8 cellular contexts compared by ENCODE assay signal in the genomic region with DNA sequence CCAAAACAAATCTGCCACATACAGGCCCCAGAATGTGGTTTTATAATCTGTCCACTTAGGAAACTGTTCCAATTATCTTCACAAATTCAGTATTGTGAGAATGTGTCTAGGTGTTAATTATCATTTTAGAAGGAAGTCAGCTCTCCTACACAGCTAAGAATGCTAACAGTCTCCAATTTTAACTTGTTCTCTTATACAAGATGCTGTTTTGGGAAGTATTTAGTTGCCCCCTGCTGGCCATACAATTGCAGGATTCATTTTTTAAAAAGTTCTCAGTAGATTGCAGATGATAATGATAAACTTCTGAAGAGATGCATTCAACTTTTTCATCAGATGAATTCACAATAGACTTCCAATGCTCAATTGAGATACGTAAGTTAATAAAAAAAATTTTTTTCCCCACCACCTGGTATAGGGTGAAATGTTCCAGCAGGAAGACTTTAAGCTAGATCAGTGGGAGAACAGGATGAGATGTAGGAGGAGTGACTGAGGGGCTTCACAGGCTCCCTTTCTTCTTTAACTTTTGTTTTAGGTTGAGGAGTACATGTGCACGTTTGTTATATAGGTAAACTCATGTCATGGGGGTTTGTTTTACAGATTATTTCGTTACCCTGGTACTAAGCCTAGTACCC. TPM values are rescaled to one million over a fixed set of nuclear protein-coding genes. Genes with fewer than 3 reads are reported as not detected.
DNase-seq lines count a peak whose midpoint lies in the region; ATAC-seq and TF ChIP-seq lines count a peak whose summit lies in the region.

No MANE protein-coding gene starts in this region.

- no peaks in the 10 kb centered on the region for H3K27me3 ChIP-seq in GM23338 (ENCODE audit: insufficient read depth)

- H3K4me3 Mint-ChIP-seq in activated CD4-positive, alpha-beta T cell treated with anti-CD3 and anti-CD28 coated beads for 36 hours = no peak overlapping the region
- H3K4me3 Mint-ChIP-seq in GM23338 = no peak overlapping the region
- H3K4me3 Mint-ChIP-seq in activated T-helper 1 cell treated with anti-CD3 and anti-CD28 coated beads, Interleukin-12 subunit alpha, Interleukin-12 subunit beta, Interleukin-2, Interleukin-4 antibody, amounts not matched to agents 30 ng/mL and 10 ng/mL and 1 ng/mL, durations not matched to agents 14 hours and 24 hours and 36 hours = no peak overlapping the region

- ATAC-seq in activated CD4-positive, alpha-beta T cell treated with anti-CD3 and anti-CD28 coated beads for 36 hours = no peak
- ATAC-seq in GM23338 (no peak), left ventricle myocardium superior (peak; percentile 35)
- ATAC-seq in activated CD4-positive, CD25-positive, alpha-beta regulatory T cell treated with anti-CD3 and anti-CD28 coated beads, Interleukin-2, amount 50 U/mL, for 24 hours = no peak

- H3K36me3 Mint-ChIP-seq in activated CD4-positive, alpha-beta T cell treated with anti-CD3 and anti-CD28 coated beads for 36 hours (ENCODE audit: low read depth) = no peaks in the 10 kb centered on the region
- no peaks in the 10 kb centered on the region for H3K36me3 Mint-ChIP-seq in GM23338 (ENCODE audit: low read depth)
- H3K36me3 Mint-ChIP-seq in activated T-helper 1 cell treated with anti-CD3 and anti-CD28 coated beads, Interleukin-12 subunit alpha, Interleukin-12 subunit beta, Interleukin-2, Interleukin-4 antibody, amounts not matched to agents 30 ng/mL and 10 ng/mL and 1 ng/mL, durations not matched to agents 14 hours and 24 hours and 36 hours (ENCODE audit: low read depth) = no peaks in the 10 kb centered on the region

- POLR2A ChIA-PET in activated CD4-positive, alpha-beta T cell treated with anti-CD3 and anti-CD28 coated beads for 36 hours (lab: Charles Lee) = no interaction called here

- TF ChIP-seq CTCF in GM23338 (conservative IDR thresholded peaks at IDR 0.05; ENCODE audit: low read depth in 2 of 2) = peak; percentile 59 to 86

- no peak overlapping the region for H3K27ac Mint-ChIP-seq in activated CD4-positive, alpha-beta T cell treated with anti-CD3 and anti-CD28 coated beads for 36 hours
- H3K27ac Mint-ChIP-seq in GM23338 = no peak overlapping the region
- H3K27ac Mint-ChIP-seq in activated T-helper 1 cell treated with anti-CD3 and anti-CD28 coated beads, Interleukin-12 subunit alpha, Interleukin-12 subunit beta, Interleukin-2, Interleukin-4 antibody, amounts not matched to agents 30 ng/mL and 10 ng/mL and 1 ng/mL, durations not matched to agents 14 hours and 24 hours and 36 hours = no peak overlapping the region

- H3K27ac ChIP-seq in GM23338 (ENCODE audit: low read depth) = no peak overlapping the region

- CTCF ChIA-PET in activated CD4-positive, alpha-beta T cell treated with anti-CD3 and anti-CD28 coated beads for 36 hours (lab: Charles Lee) = interaction anchor here (0.5 to 3.0 kb wide), 28 partner anchors 10 to 1125 kb away, joined by 3 to 23 read pairs (median 4); no protein-coding TSS in a partner anchor

- H3K79me2 ChIP-seq in GM23338 (replicated peaks; ENCODE audit: insufficient read depth) = no peaks in the 10 kb centered on the region

- H2AFZ ChIP-seq in GM23338 = no peak overlapping the region

- no peaks in the 10 kb centered on the region for H3K9me2 ChIP-seq in GM23338 (ENCODE audit: insufficient read depth)

- H4K20me1 ChIP-seq in GM23338 (replicated peaks; ENCODE audit: insufficient read depth) = no peaks in the 10 kb centered on the region

- no peaks in the 10 kb centered on the region for H3K36me3 ChIP-seq in GM23338 (ENCODE audit: insufficient read depth)

- H3K27me3 Mint-ChIP-seq in activated CD4-positive, alpha-beta T cell treated with anti-CD3 and anti-CD28 coated beads for 36 hours = no peaks in the 10 kb centered on the region
- H3K27me3 Mint-ChIP-seq in GM23338 (ENCODE audit: insufficient read depth, low read depth, poor library complexity) = no peaks in the 10 kb centered on the region
- peaks cover 2% of the 10 kb centered on the region for H3K27me3 Mint-ChIP-seq in activated T-helper 1 cell treated with anti-CD3 and anti-CD28 coated beads, Interleukin-12 subunit alpha, Interleukin-12 subunit beta, Interleukin-2, Interleukin-4 antibody, amounts not matched to agents 30 ng/mL and 10 ng/mL and 1 ng/mL, durations not matched to agents 14 hours and 24 hours and 36 hours (ENCODE audit: insufficient read depth)

- no peaks in the 10 kb centered on the region for H3K9me3 Mint-ChIP-seq in activated CD4-positive, alpha-beta T cell treated with anti-CD3 and anti-CD28 coated beads for 36 hours (ENCODE audit: low read depth)
- H3K9me3 Mint-ChIP-seq in GM23338 = no peaks in the 10 kb centered on the region
- no peaks in the 10 kb centered on the region for H3K9me3 Mint-ChIP-seq in activated T-helper 1 cell treated with anti-CD3 and anti-CD28 coated beads, Interleukin-12 subunit alpha, Interleukin-12 subunit beta, Interleukin-2, Interleukin-4 antibody, amounts not matched to agents 30 ng/mL and 10 ng/mL and 1 ng/mL, durations not matched to agents 14 hours and 24 hours and 36 hours

- H3K4me1 Mint-ChIP-seq in activated CD4-positive, alpha-beta T cell treated with anti-CD3 and anti-CD28 coated beads for 36 hours = no peaks in the 10 kb centered on the region
- H3K4me1 Mint-ChIP-seq in GM23338 = no peaks in the 10 kb centered on the region
- H3K4me1 Mint-ChIP-seq in activated T-helper 1 cell treated with anti-CD3 and anti-CD28 coated beads, Interleukin-12 subunit alpha, Interleukin-12 subunit beta, Interleukin-2, Interleukin-4 antibody, amounts not matched to agents 30 ng/mL and 10 ng/mL and 1 ng/mL, durations not matched to agents 14 hours and 24 hours and 36 hours (ENCODE audit: low read depth) = peaks cover 21% of the 10 kb centered on the region

- H3F3A ChIP-seq in GM23338 (replicated peaks; ENCODE audit: low read depth) = no peaks in the 10 kb centered on the region

- intact Hi-C loops in activated CD4-positive, alpha-beta T cell treated with anti-CD3 and anti-CD28 coated beads for 36 hours (cut with DNase I, micrococcal nuclease) = loop anchor here (2.0 to 10.0 kb wide), 3 partner anchors 26 to 1060 kb away; a partner anchor contains a TSS
- intact Hi-C loops in activated T-helper 1 cell treated with anti-CD3 and anti-CD28 coated beads, Interleukin-12 subunit alpha, Interleukin-12 subunit beta, Interleukin-2, Interleukin-4 antibody, amounts not matched to agents 30 ng/mL and 10 ng/mL and 1 ng/mL, durations not matched to agents 14 hours and 24 hours and 36 hours (cut with micrococcal nuclease) = loop anchor here (1.0 to 5.0 kb wide), 3 partner anchors 40 to 238 kb away; a partner anchor contains a TSS
- intact Hi-C loops in left ventricle myocardium superior (cut with micrococcal nuclease) = no loop called here

- H3K4me2 ChIP-seq in GM23338 = no peak overlapping the region

- H3K4me3 ChIP-seq in GM23338 = no peak overlapping the region

- DNase-seq in activated CD4-positive, alpha-beta T cell treated with anti-CD3 and anti-CD28 coated beads for 36 hours = peak; percentile 44
- no peak for DNase-seq in activated CD4-positive, alpha-beta T cell treated with anti-CD3 and anti-CD28 coated beads for 1 hour
- peak; percentile 73 for DNase-seq in GM23338 (ENCODE audit: low spot score)
- peak; percentile 33 for DNase-seq in NCI-H460 (ENCODE audit: extremely low read depth, low read depth)
- DNase-seq in activated T-helper 1 cell treated with anti-CD3 and anti-CD28 coated beads, Interleukin-12 subunit alpha, Interleukin-12 subunit beta, Interleukin-2, Interleukin-4 antibody, amounts not matched to agents 30 ng/mL and 10 ng/mL and 1 ng/mL, durations not matched to agents 14 hours and 24 hours and 36 hours (ENCODE audit: low spot score) = peak; percentile 7
- DNase-seq in left ventricle myocardium superior = no peak
- peak; percentile 22 for DNase-seq in stimulated activated CD4-positive, alpha-beta T cell treated with anti-CD3 and anti-CD28 coated beads, Interleukin-2, amount 100 ng/mL, for 4 hours (ENCODE audit: low read depth)

- no peaks in the 10 kb centered on the region for H3K4me1 ChIP-seq in GM23338 (ENCODE audit: insufficient read depth)

TF ChIP-seq in GM23338, 12 proteins besides CTCF, POLR2A, EP300 and RAD21 (continues in another document):
- TF ChIP-seq EZH2 (IDR thresholded peaks at IDR 0.05; ENCODE audit: low read depth, unreplicated experiment) = no peak
- TF ChIP-seq JUNB (IDR thresholded peaks at IDR 0.05; ENCODE audit: unreplicated experiment) = no peak
- TF ChIP-seq, protein P1, sequence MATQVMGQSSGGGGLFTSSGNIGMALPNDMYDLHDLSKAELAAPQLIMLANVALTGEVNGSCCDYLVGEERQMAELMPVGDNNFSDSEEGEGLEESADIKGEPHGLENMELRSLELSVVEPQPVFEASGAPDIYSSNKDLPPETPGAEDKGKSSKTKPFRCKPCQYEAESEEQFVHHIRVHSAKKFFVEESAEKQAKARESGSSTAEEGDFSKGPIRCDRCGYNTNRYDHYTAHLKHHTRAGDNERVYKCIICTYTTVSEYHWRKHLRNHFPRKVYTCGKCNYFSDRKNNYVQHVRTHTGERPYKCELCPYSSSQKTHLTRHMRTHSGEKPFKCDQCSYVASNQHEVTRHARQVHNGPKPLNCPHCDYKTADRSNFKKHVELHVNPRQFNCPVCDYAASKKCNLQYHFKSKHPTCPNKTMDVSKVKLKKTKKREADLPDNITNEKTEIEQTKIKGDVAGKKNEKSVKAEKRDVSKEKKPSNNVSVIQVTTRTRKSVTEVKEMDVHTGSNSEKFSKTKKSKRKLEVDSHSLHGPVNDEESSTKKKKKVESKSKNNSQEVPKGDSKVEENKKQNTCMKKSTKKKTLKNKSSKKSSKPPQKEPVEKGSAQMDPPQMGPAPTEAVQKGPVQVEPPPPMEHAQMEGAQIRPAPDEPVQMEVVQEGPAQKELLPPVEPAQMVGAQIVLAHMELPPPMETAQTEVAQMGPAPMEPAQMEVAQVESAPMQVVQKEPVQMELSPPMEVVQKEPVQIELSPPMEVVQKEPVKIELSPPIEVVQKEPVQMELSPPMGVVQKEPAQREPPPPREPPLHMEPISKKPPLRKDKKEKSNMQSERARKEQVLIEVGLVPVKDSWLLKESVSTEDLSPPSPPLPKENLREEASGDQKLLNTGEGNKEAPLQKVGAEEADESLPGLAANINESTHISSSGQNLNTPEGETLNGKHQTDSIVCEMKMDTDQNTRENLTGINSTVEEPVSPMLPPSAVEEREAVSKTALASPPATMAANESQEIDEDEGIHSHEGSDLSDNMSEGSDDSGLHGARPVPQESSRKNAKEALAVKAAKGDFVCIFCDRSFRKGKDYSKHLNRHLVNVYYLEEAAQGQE (IDR thresholded peaks at IDR 0.05; ENCODE audit: unreplicated experiment) = no peak

RNA-seq across cellular contexts. Expression of a gene that starts 27.3 kb away (rescaled TPM):
- total RNA-seq in activated CD4-positive, alpha-beta T cell treated with anti-CD3 and anti-CD28 coated beads for 36 hours = 10 to 100 TPM; 70.2 to 78.5 TPM
- 73.3 and 78.0 TPM in 2 replicates for total RNA-seq in GM23338 (2014; rRNA removed; shearing (Covaris generic))
- polyA plus RNA-seq in GM23338 (2016; fragmentation: Nextera tagmentation; extraction: Ambion mirVana) = 116 and 124 TPM in 2 replicates
- total RNA-seq in NCI-H460 (2014; rRNA removed; shearing (Covaris generic)) = 37.7 and 43.4 TPM in 2 replicates
- polyA plus RNA-seq in NCI-H460 (2014; cell fraction: nucleus; rRNA removed) = 14.4 and 31.3 TPM in 2 replicates
- total RNA-seq in activated T-helper 1 cell treated with anti-CD3 and anti-CD28 coated beads, Interleukin-12 subunit alpha, Interleukin-12 subunit beta, Interleukin-2, Interleukin-4 antibody, amounts not matched to agents 30 ng/mL and 10 ng/mL and 1 ng/mL, durations not matched to agents 14 hours and 24 hours and 36 hours = 86.9 and 95.9 TPM in 2 replicates
- 28.3 TPM for total RNA-seq in left ventricle myocardium superior

Comparison
In these comparisons a context has a peak if more than half of its experiments do, and no peak if none do; other contexts are left out.
1. DNase-seq: peak in activated CD4-positive, alpha-beta T cell treated with anti-CD3 and anti-CD28 coated beads for 36 hours (single experiment), GM23338 (single experiment), NCI-H460 (single experiment), activated T-helper 1 cell treated with anti-CD3 and anti-CD28 coated beads, Interleukin-12 subunit alpha, Interleukin-12 subunit beta, Interleukin-2, Interleukin-4 antibody, amounts not matched to agents 30 ng/mL and 10 ng/mL and 1 ng/mL, durations not matched to agents 14 hours and 24 hours and 36 hours (single experiment) and stimulated activated CD4-positive, alpha-beta T cell treated with anti-CD3 and anti-CD28 coated beads, Interleukin-2, amount 100 ng/mL, for 4 hours (single experiment); none in activated CD4-positive, alpha-beta T cell treated with anti-CD3 and anti-CD28 coated beads for 1 hour (single experiment) and left ventricle myocardium superior (single experiment).